In the genomic region with DNA sequence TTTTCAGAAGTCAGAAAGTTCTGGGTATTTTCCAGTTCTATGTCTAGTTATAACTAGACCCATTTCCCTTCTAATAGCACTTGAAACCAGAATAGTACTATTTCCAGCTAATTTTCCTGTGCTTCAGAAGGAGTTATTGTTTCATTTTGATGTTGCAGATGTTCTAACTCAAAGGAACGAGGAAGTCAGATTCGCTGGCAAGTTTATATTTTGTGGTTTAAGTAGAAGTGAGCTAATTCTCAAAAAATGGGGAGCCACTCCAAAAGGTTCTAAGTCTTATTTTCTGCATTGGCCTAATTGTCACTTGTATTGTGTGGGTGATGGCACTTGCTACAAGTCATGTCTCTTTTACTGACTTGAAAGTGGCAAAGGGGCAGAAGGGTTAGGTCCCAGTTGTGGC, we compare ENCODE assay signal across 29 cellular contexts. TPM values are rescaled to one million over a fixed set of nuclear protein-coding genes. Genes with fewer than 3 reads are reported as not detected.
DNase-seq lines count a peak whose midpoint lies in the region; ATAC-seq and TF ChIP-seq lines count a peak whose summit lies in the region.
"Had no signal": no experiment of that assay in that cellular context is flagged by ENCODE, and none has a peak within 500 bp of the region (broad histone marks: within the 10 kb centered on the region; RNA-seq: fewer than 3 reads in every experiment).

No MANE protein-coding gene starts in this region.

- H3K27ac ChIP-seq in AG04450 (ENCODE audit: low read depth, low read length) (no peak overlapping the region), GM23248 (peak overlapping the region; percentile 44), foreskin keratinocyte (no peak overlapping the region)
- H3K27ac ChIP-seq: A549, esophagus muscularis mucosa, SK-N-MC had no signal

- H3K9me2 ChIP-seq in GM23248 (ENCODE audit: insufficient read depth) = no peaks in the 10 kb centered on the region

- H3K36me3 ChIP-seq in GM23248 (ENCODE audit: low read depth) = no peaks in the 10 kb centered on the region
- H3K36me3 ChIP-seq: esophagus muscularis mucosa, HAP-1 had no signal

- H3K4me3 ChIP-seq in AG04450 (ENCODE audit: low read depth, low read length) = no peak overlapping the region
- H3K4me3 ChIP-seq in GM23248 = peak overlapping the region; percentile 55
- H3K4me3 ChIP-seq: A549, esophagus muscularis mucosa, HAP-1, lung, SK-N-MC had no signal

- DNase-seq in AG04450 (ENCODE audit: low read depth, low spot score) (peak; percentile 65), GM23248 (peak; percentile 88), astrocyte of the hippocampus (ENCODE audit: low read depth, low spot score) (peak; percentile 15), foreskin keratinocyte (peak in 1 of 2 donors; percentile 56), posterior vena cava (ENCODE audit: low spot score) (no peak), amygdala (lab: John Stamatoyannopoulos, UW) (no peak), KG1 (lab: John Stamatoyannopoulos, UW) (no peak)
- no peak for DNase-seq in activated CD4-positive, alpha-beta T cell treated with anti-CD3 and anti-CD28 coated beads for 1 hour
- DNase-seq: activated B cell treated with CpG ODN at 0.5 μM for 24 hours; activated CD4-positive, alpha-beta memory T cell treated with anti-CD3 and anti-CD28 coated beads, Interleukin-2, amount 10 ng/mL, durations not matched to agents 7 days and 5 days; activated gamma-delta T cell; activated T-cell treated with anti-CD3 and anti-CD28 coated beads for 4 hours; amniotic stem cell; CD4-positive, alpha-beta T cell; effector memory CD4-positive, alpha-beta T cell; hypothalamus; kidney; NCI-H1048; NCI-H2081 treated with DMSO at 0.1 percent for 48 hours; NK-92 treated with Interleukin-12 subunit alpha and Interleukin-12 subunit beta, amount 100 ng/mL, for 24 hours; nucleus accumbens had no signal

- ATAC-seq in foreskin keratinocyte = peak; percentile 25
- ATAC-seq: A549 had no signal

- peak overlapping the region; percentile 36 for H2AFZ ChIP-seq in GM23248

- H3K4me2 ChIP-seq in GM23248 (ENCODE audit: unreplicated experiment) = peak overlapping the region; percentile 67
- H3K4me2 ChIP-seq: A549 had no signal

- no peaks in the 10 kb centered on the region for H3K9me3 ChIP-seq in AG04450 (ENCODE audit: control insufficient read depth, insufficient read depth, low read length)
- H3K9me3 ChIP-seq in GM23248 (ENCODE audit: low read depth) = no peaks in the 10 kb centered on the region
- H3K9me3 ChIP-seq: A549, esophagus muscularis mucosa, HAP-1 had no signal

- no peaks in the 10 kb centered on the region for H3K79me2 ChIP-seq in GM23248 (ENCODE audit: insufficient read depth)

- POLR2A ChIA-PET in AG04450 (lab: Yijun Ruan, JAX) = interaction anchor here (0.5 to 1.6 kb wide), 4 partner anchors 9 to 698 kb away, joined by 3 to 7 read pairs (median 4); partner anchors contain the start of genes AIDA and BROX

- intact Hi-C loops in posterior vena cava (cut with DNase I) = no loop called here

- in situ Hi-C loops in GM23248 (cut with MboI) = no loop called here

- H3K27me3 ChIP-seq in AG04450 (ENCODE audit: control insufficient read depth, insufficient read depth, low read length) (no peaks in the 10 kb centered on the region), GM23248 (replicated peaks; ENCODE audit: insufficient read depth) (no peaks in the 10 kb centered on the region), foreskin keratinocyte (no peaks in the 10 kb centered on the region)
- H3K27me3 ChIP-seq: esophagus muscularis mucosa had no signal

- H4K20me1 ChIP-seq in GM23248 (ENCODE audit: insufficient read depth) = no peaks in the 10 kb centered on the region

- peaks cover 34% of the 10 kb centered on the region for H3F3A ChIP-seq in GM23248 (ENCODE audit: insufficient read depth)

- CTCF ChIA-PET in AG04450 (lab: Charles Lee) = interaction anchor here (0.9 to 2.7 kb wide), 2 partner anchors 277 to 287 kb away, joined by 3 to 13 read pairs; no protein-coding TSS in a partner anchor

- H3K9ac ChIP-seq in GM23248 = peak overlapping the region; percentile 11; the same call in 1 of the 2 replicates

- no peak for TF ChIP-seq CTCF in AG04450 (IDR thresholded peaks at IDR 0.05; ENCODE audit: low read depth, low read length)
- no peak for TF ChIP-seq CTCF in foreskin keratinocyte (conservative IDR thresholded peaks at IDR 0.05)

- H3K4me1 ChIP-seq in GM23248 (ENCODE audit: insufficient read depth) = peaks cover 36% of the 10 kb centered on the region
- H3K4me1 ChIP-seq in foreskin keratinocyte = peaks cover 5% of the 10 kb centered on the region
- H3K4me1 ChIP-seq: A549, esophagus muscularis mucosa, HAP-1 had no signal

- WGBS in GM23248 (ENCODE audit: low coverage in 1 of 2, low lambda C conversion rate in 2 of 2, missing lambda C conversion rate in 2 of 2), 2 experiments = 2 to 3% methylated on average over 2 of the region's 2 CpGs

RNA-seq across cellular contexts. Expression of gene CCDC185, which starts 18.1 kb away (rescaled TPM):
- polyA plus RNA-seq in AG04450 (2011; rRNA removed) (not detected in 2 replicates), GM23248 (2016; fragmentation: Nextera tagmentation; extraction: Ambion mirVana) (not detected in 2 replicates), foreskin keratinocyte (not detected in 2 replicates)
- not detected in 2 replicates for polyA minus RNA-seq in AG04450 (2011; rRNA and poly(A)+ RNA removed)
- total RNA-seq in GM23248 (2014; rRNA removed; shearing (Covaris generic)) = not detected in 2 replicates
- total RNA-seq in foreskin keratinocyte (not detected in 2 replicates), posterior vena cava (not detected)
- total RNA-seq: activated B cell treated with CpG ODN at 0.5 μM for 24 hours; activated CD4-positive, alpha-beta memory T cell treated with anti-CD3 and anti-CD28 coated beads, Interleukin-2, amount 10 ng/mL, durations not matched to agents 7 days and 5 days; CD4-positive, alpha-beta T cell; cerebellum; esophagus muscularis mucosa; HT1080; lung; NCI-H460 had no signal
- polyA plus RNA-seq: lung had no signal

RNA-seq across cellular contexts. Expression of gene SUSD4, which starts 47.3 kb away (rescaled TPM):
- 0.12 and 0.29 TPM in 2 replicates for polyA plus RNA-seq in AG04450 (2011; rRNA removed)
- 0.13 and 0.69 TPM in 2 replicates for polyA minus RNA-seq in AG04450 (2011; rRNA and poly(A)+ RNA removed)
- total RNA-seq in GM23248 (2014; rRNA removed; shearing (Covaris generic)) = 2.0 and 3.9 TPM in 2 replicates
- 0.49 and 1.1 TPM in 2 replicates for polyA plus RNA-seq in GM23248 (2016; fragmentation: Nextera tagmentation; extraction: Ambion mirVana)
- total RNA-seq in foreskin keratinocyte = 2.4 and 3.0 TPM in 2 replicates
- polyA plus RNA-seq in foreskin keratinocyte = 1.2 and 1.5 TPM in 2 replicates
- under 1 TPM; 0.56 to 1.00 TPM for total RNA-seq in posterior vena cava
- total RNA-seq: activated B cell treated with CpG ODN at 0.5 μM for 24 hours, NCI-H460 had no signal

Comparison
In these comparisons a context has a peak if more than half of its experiments do, and no peak if none do; other contexts are left out.
1. DNase-seq: peak in AG04450 (single experiment), GM23248 (single experiment) and astrocyte of the hippocampus (single experiment); none in posterior vena cava (single experiment), amygdala (0 of 56), activated CD4-positive, alpha-beta T cell treated with anti-CD3 and anti-CD28 coated beads for 1 hour (single experiment) and KG1 (single experiment).